In the genomic region with DNA sequence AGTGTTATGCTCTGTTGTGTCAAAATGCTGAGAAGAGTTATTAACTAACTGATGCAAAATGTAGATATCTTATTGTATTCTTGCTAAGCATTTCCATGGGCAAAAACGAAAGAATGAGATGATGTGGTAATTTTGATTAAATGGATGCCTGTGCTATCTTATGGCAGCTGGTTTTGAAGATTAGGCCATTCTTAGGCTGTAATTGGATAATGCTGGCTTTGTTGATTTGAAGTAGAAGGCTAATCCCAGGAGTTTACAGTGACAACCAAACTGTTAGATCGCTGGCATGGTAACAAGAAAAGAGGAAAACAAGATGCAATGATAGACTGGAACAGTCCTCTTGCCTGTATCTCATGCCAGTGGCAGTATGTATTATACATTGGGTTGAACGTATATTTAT, we compare ENCODE assay signal across 1 cellular context.
TF ChIP-seq lines count a peak whose summit lies in the region.

No MANE protein-coding gene starts in this region.

TF ChIP-seq in K562, 482 proteins besides CTCF, POLR2A, EP300 and RAD21 (continued from another document and continues in another):
- no peak for TF ChIP-seq CREBBP (IDR thresholded peaks at IDR 0.05; ENCODE audit: low read depth, low read length)
- no peak for TF ChIP-seq POLR2B (IDR thresholded peaks at IDR 0.05; ENCODE audit: low read depth, partially characterized antibody)
- no peak for TF ChIP-seq ZC3H8 (IDR thresholded peaks at IDR 0.05)
- TF ChIP-seq, protein P1, sequence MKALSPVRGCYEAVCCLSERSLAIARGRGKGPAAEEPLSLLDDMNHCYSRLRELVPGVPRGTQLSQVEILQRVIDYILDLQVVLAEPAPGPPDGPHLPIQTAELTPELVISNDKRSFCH (CRISPR knock-in tag; IDR thresholded peaks at IDR 0.05) = no peak
- TF ChIP-seq, protein P1 (tag; IDR thresholded peaks at IDR 0.05) = no peak
- TF ChIP-seq ZNF778 (CRISPR knock-in tag; IDR thresholded peaks at IDR 0.05) = no peak
- TF ChIP-seq TEAD4 (IDR thresholded peaks at IDR 0.05; ENCODE audit: low read length) = peak; percentile 92
- no peak for TF ChIP-seq TEAD4 (CRISPR knock-in tag; IDR thresholded peaks at IDR 0.05; ENCODE audit: borderline replicate concordance)
- no peak for TF ChIP-seq ZNF584 (CRISPR knock-in tag; IDR thresholded peaks at IDR 0.05; ENCODE audit: low read depth)
- no peak for TF ChIP-seq ZNF586 (CRISPR knock-in tag; conservative IDR thresholded peaks at IDR 0.05)
- no peak for TF ChIP-seq NFE2 (IDR thresholded peaks at IDR 0.05; ENCODE audit: low read depth)
- TF ChIP-seq, protein P2, sequence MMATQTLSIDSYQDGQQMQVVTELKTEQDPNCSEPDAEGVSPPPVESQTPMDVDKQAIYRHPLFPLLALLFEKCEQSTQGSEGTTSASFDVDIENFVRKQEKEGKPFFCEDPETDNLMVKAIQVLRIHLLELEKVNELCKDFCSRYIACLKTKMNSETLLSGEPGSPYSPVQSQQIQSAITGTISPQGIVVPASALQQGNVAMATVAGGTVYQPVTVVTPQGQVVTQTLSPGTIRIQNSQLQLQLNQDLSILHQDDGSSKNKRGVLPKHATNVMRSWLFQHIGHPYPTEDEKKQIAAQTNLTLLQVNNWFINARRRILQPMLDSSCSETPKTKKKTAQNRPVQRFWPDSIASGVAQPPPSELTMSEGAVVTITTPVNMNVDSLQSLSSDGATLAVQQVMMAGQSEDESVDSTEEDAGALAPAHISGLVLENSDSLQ (IDR thresholded peaks at IDR 0.05) = no peak
- no peak for TF ChIP-seq MCM5 (IDR thresholded peaks at IDR 0.05; ENCODE audit: low read depth)
- peak; percentile 78 for TF ChIP-seq TAL1 (IDR thresholded peaks at IDR 0.05)
- no peak for TF ChIP-seq SAP30 (IDR thresholded peaks at IDR 0.05; ENCODE audit: borderline replicate concordance, insufficient read depth, low read depth, low read length, poor library complexity, severe bottlenecking)
- no peak for TF ChIP-seq KDM5B (IDR thresholded peaks at IDR 0.05; ENCODE audit: insufficient replicate concordance, low read depth, low read length)
- TF ChIP-seq, protein P3, sequence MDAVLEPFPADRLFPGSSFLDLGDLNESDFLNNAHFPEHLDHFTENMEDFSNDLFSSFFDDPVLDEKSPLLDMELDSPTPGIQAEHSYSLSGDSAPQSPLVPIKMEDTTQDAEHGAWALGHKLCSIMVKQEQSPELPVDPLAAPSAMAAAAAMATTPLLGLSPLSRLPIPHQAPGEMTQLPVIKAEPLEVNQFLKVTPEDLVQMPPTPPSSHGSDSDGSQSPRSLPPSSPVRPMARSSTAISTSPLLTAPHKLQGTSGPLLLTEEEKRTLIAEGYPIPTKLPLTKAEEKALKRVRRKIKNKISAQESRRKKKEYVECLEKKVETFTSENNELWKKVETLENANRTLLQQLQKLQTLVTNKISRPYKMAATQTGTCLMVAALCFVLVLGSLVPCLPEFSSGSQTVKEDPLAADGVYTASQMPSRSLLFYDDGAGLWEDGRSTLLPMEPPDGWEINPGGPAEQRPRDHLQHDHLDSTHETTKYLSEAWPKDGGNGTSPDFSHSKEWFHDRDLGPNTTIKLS (IDR thresholded peaks at IDR 0.05; ENCODE audit: borderline replicate concordance, low read depth) = no peak
- peak; percentile 78 for TF ChIP-seq CBFA2T3 (IDR thresholded peaks at IDR 0.05)
- peak; percentile 66 for TF ChIP-seq MTA2 (IDR thresholded peaks at IDR 0.05; ENCODE audit: low read depth)
- no peak for TF ChIP-seq ZNF398 (CRISPR knock-in tag; IDR thresholded peaks at IDR 0.05)
- TF ChIP-seq ZNF41 (CRISPR knock-in tag; conservative IDR thresholded peaks at IDR 0.05) = no peak
- peak; percentile 49 for TF ChIP-seq DPF2 (IDR thresholded peaks at IDR 0.05)
- TF ChIP-seq KHSRP (IDR thresholded peaks at IDR 0.05) = no peak
- TF ChIP-seq CBX3 (IDR thresholded peaks at IDR 0.05; ENCODE audit: borderline replicate concordance in 1 of 2, low read length in 2 of 2) = no peak
- TF ChIP-seq, protein P4, sequence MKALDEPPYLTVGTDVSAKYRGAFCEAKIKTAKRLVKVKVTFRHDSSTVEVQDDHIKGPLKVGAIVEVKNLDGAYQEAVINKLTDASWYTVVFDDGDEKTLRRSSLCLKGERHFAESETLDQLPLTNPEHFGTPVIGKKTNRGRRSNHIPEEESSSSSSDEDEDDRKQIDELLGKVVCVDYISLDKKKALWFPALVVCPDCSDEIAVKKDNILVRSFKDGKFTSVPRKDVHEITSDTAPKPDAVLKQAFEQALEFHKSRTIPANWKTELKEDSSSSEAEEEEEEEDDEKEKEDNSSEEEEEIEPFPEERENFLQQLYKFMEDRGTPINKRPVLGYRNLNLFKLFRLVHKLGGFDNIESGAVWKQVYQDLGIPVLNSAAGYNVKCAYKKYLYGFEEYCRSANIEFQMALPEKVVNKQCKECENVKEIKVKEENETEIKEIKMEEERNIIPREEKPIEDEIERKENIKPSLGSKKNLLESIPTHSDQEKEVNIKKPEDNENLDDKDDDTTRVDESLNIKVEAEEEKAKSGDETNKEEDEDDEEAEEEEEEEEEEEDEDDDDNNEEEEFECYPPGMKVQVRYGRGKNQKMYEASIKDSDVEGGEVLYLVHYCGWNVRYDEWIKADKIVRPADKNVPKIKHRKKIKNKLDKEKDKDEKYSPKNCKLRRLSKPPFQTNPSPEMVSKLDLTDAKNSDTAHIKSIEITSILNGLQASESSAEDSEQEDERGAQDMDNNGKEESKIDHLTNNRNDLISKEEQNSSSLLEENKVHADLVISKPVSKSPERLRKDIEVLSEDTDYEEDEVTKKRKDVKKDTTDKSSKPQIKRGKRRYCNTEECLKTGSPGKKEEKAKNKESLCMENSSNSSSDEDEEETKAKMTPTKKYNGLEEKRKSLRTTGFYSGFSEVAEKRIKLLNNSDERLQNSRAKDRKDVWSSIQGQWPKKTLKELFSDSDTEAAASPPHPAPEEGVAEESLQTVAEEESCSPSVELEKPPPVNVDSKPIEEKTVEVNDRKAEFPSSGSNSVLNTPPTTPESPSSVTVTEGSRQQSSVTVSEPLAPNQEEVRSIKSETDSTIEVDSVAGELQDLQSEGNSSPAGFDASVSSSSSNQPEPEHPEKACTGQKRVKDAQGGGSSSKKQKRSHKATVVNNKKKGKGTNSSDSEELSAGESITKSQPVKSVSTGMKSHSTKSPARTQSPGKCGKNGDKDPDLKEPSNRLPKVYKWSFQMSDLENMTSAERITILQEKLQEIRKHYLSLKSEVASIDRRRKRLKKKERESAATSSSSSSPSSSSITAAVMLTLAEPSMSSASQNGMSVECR (CRISPR knock-in tag; IDR thresholded peaks at IDR 0.05) = no peak
- TF ChIP-seq IRF1 (CRISPR knock-in tag; IDR thresholded peaks at IDR 0.05; ENCODE audit: borderline replicate concordance) = no peak
- no peak for TF ChIP-seq XRCC5 (IDR thresholded peaks at IDR 0.05; ENCODE audit: low read depth, low read length)
- no peak for TF ChIP-seq ZNF121 (CRISPR knock-in tag; conservative IDR thresholded peaks at IDR 0.05)
- no peak for TF ChIP-seq ILK (tag; IDR thresholded peaks at IDR 0.05; ENCODE audit: borderline replicate concordance, low read depth)
- peak; percentile 43; the same call in 1 of the 2 replicates for TF ChIP-seq NCOR1 (IDR thresholded peaks at IDR 0.05)
- no peak for TF ChIP-seq DACH1 (IDR thresholded peaks at IDR 0.05; ENCODE audit: partially characterized antibody)
- TF ChIP-seq, protein P5, sequence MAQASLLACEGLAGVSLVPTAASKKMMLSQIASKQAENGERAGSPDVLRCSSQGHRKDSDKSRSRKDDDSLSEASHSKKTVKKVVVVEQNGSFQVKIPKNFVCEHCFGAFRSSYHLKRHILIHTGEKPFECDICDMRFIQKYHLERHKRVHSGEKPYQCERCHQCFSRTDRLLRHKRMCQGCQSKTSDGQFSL (CRISPR knock-in tag; IDR thresholded peaks at IDR 0.05) = no peak
- TF ChIP-seq, protein P5 (tag; IDR thresholded peaks at IDR 0.05) = no peak
- TF ChIP-seq C11orf30 (IDR thresholded peaks at IDR 0.05; ENCODE audit: low read depth) = no peak
- TF ChIP-seq PRPF4 (IDR thresholded peaks at IDR 0.05; ENCODE audit: insufficient read depth, low read depth, low read length, poor library complexity, severe bottlenecking) = no peak
- no peak for TF ChIP-seq ZNF212 (CRISPR knock-in tag; IDR thresholded peaks at IDR 0.05)
- no peak for TF ChIP-seq SMARCC2 (IDR thresholded peaks at IDR 0.05; ENCODE audit: low read depth)
- no peak for TF ChIP-seq DIDO1 (tag; IDR thresholded peaks at IDR 0.05; ENCODE audit: low read depth)
- no peak for TF ChIP-seq ZNF239 (CRISPR knock-in tag; IDR thresholded peaks at IDR 0.05)
- TF ChIP-seq ZNF263 (CRISPR knock-in tag; IDR thresholded peaks at IDR 0.05; ENCODE audit: borderline replicate concordance) = no peak
- TF ChIP-seq DMBX1 (CRISPR knock-in tag; IDR thresholded peaks at IDR 0.05; ENCODE audit: borderline replicate concordance) = no peak
- TF ChIP-seq TBL1XR1 (IDR thresholded peaks at IDR 0.05; ENCODE audit: low read length in 2 of 2) = no peak
- no peak for TF ChIP-seq RBM15 (IDR thresholded peaks at IDR 0.05; ENCODE audit: insufficient read depth, low read length)
- TF ChIP-seq RBM34 (IDR thresholded peaks at IDR 0.05; ENCODE audit: borderline replicate concordance, insufficient read depth, low read length) = no peak
- TF ChIP-seq, protein P6, sequence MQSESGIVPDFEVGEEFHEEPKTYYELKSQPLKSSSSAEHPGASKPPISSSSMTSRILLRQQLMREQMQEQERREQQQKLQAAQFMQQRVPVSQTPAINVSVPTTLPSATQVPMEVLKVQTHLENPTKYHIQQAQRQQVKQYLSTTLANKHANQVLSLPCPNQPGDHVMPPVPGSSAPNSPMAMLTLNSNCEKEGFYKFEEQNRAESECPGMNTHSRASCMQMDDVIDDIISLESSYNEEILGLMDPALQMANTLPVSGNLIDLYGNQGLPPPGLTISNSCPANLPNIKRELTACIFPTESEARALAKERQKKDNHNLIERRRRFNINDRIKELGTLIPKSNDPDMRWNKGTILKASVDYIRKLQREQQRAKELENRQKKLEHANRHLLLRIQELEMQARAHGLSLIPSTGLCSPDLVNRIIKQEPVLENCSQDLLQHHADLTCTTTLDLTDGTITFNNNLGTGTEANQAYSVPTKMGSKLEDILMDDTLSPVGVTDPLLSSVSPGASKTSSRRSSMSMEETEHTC (IDR thresholded peaks at IDR 0.05) = no peak
- peak; percentile 99 for TF ChIP-seq FOXJ2 (tag; IDR thresholded peaks at IDR 0.05)
- TF ChIP-seq ZNF12 (CRISPR knock-in tag; IDR thresholded peaks at IDR 0.05) = no peak
- no peak for TF ChIP-seq ZSCAN29 (IDR thresholded peaks at IDR 0.05)
- TF ChIP-seq NCOA1 (IDR thresholded peaks at IDR 0.05; ENCODE audit: low read depth) = 0 out of 2 replicates have a peak, but pooled peaks have one; percentile 26
- peak; percentile 61 for TF ChIP-seq CBFA2T2 (conservative IDR thresholded peaks at IDR 0.05)
- TF ChIP-seq LEF1 (IDR thresholded peaks at IDR 0.05) = peak; percentile 35; the same call in 1 of the 2 replicates
- TF ChIP-seq, protein P7, sequence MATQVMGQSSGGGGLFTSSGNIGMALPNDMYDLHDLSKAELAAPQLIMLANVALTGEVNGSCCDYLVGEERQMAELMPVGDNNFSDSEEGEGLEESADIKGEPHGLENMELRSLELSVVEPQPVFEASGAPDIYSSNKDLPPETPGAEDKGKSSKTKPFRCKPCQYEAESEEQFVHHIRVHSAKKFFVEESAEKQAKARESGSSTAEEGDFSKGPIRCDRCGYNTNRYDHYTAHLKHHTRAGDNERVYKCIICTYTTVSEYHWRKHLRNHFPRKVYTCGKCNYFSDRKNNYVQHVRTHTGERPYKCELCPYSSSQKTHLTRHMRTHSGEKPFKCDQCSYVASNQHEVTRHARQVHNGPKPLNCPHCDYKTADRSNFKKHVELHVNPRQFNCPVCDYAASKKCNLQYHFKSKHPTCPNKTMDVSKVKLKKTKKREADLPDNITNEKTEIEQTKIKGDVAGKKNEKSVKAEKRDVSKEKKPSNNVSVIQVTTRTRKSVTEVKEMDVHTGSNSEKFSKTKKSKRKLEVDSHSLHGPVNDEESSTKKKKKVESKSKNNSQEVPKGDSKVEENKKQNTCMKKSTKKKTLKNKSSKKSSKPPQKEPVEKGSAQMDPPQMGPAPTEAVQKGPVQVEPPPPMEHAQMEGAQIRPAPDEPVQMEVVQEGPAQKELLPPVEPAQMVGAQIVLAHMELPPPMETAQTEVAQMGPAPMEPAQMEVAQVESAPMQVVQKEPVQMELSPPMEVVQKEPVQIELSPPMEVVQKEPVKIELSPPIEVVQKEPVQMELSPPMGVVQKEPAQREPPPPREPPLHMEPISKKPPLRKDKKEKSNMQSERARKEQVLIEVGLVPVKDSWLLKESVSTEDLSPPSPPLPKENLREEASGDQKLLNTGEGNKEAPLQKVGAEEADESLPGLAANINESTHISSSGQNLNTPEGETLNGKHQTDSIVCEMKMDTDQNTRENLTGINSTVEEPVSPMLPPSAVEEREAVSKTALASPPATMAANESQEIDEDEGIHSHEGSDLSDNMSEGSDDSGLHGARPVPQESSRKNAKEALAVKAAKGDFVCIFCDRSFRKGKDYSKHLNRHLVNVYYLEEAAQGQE (CRISPR knock-in tag; IDR thresholded peaks at IDR 0.05; ENCODE audit: low read depth) = no peak
- no peak for TF ChIP-seq POLR2AphosphoS2 (IDR thresholded peaks at IDR 0.05; ENCODE audit: low read length)
